15 cellular contexts compared by ENCODE assay signal in the genomic region with DNA sequence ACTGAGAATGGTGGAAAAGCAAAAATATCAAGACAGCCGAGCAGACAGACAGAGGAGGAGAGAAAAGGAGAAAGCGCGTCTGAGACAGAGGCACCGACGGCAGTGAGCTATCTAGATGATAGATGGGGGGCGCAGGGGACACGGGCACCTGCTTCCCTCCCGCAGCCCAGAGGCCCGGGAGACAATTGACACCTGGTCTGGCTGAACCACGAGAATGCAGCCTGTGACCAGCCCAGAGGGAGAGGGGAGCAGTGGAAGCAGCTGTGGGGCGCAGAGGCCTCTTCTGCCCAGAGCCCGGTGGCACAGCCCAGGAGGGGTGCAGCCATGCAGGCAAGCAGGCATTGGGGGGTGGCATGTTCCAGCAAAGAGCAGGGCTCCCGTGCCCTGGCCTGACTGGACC. TPM values are rescaled to one million over a fixed set of nuclear protein-coding genes. Genes with fewer than 3 reads are reported as not detected.
A peak's percentile ranks its signal among the peaks of the same experiment; 100 is the strongest.
DNase-seq lines count a peak whose midpoint lies in the region; ATAC-seq and TF ChIP-seq lines count a peak whose summit lies in the region.
"Had no signal": no experiment of that assay in that cellular context is flagged by ENCODE, and none has a peak within 500 bp of the region (broad histone marks: within the 10 kb centered on the region; RNA-seq: fewer than 3 reads in every experiment).

No MANE protein-coding gene starts in this region.

- H3K4me1 ChIP-seq in BLaER1, result peaks cover 100% of the 10 kb centered on the region

- peaks cover 47% of the 10 kb centered on the region for H3K27me3 Mint-ChIP-seq in nephron progenitor cell (ENCODE audit: low read depth, poor library complexity)
- H3K27me3 Mint-ChIP-seq in glutamatergic neuron (ENCODE audit: unreplicated experiment), result peaks cover 5% of the 10 kb centered on the region

- no peak overlapping the region for H3K27ac Mint-ChIP-seq in nephron progenitor cell
- no peak overlapping the region for H3K27ac Mint-ChIP-seq in glutamatergic neuron (ENCODE audit: unreplicated experiment)
- H3K27ac Mint-ChIP-seq: CD4-positive, CD25-positive, alpha-beta regulatory T cell had no signal

- H3K9me3 Mint-ChIP-seq in nephron progenitor cell (no peaks in the 10 kb centered on the region), glutamatergic neuron (ENCODE audit: unreplicated experiment) (peaks cover 7% of the 10 kb centered on the region)
- H3K9me3 Mint-ChIP-seq: CD4-positive, CD25-positive, alpha-beta regulatory T cell had no signal

- H3K36me3 Mint-ChIP-seq in nephron progenitor cell (ENCODE audit: low read depth) (no peaks in the 10 kb centered on the region), glutamatergic neuron (ENCODE audit: unreplicated experiment) (no peaks in the 10 kb centered on the region)
- H3K36me3 Mint-ChIP-seq: CD4-positive, CD25-positive, alpha-beta regulatory T cell had no signal

- H3K4me1 Mint-ChIP-seq in nephron progenitor cell (peaks cover 54% of the 10 kb centered on the region), glutamatergic neuron (ENCODE audit: low read depth, unreplicated experiment) (peaks cover 30% of the 10 kb centered on the region)

- peak; percentile 11 for DNase-seq in LHCN-M2 (ENCODE audit: low read depth)
- peak; percentile 32 for DNase-seq in nephron progenitor cell
- DNase-seq in NCI-H128 (lab: John Stamatoyannopoulos, UW; ENCODE audit: unreplicated experiment), result no peak
- DNase-seq in glutamatergic neuron, result no peak
- DNase-seq: CD4-positive, CD25-positive, alpha-beta regulatory T cell; NCI-H1436 treated with DMSO at 0.1 percent for 48 hours; NCI-H2081 had no signal

- no peaks in the 10 kb centered on the region for H3K36me3 ChIP-seq in BLaER1

- no peaks in the 10 kb centered on the region for H3K9me3 ChIP-seq in BLaER1

- peak overlapping the region; percentile 29; the same call in 1 of the 2 replicates for H3K4me3 ChIP-seq in BLaER1
- H3K4me3 ChIP-seq: PC-9, SK-N-MC had no signal

- H3K27ac ChIP-seq in BLaER1, result peak overlapping the region; percentile 72
- H3K27ac ChIP-seq in cingulate gyrus (ENCODE audit: low read depth, low read length), result peak overlapping the region; percentile 19
- H3K27ac ChIP-seq: PC-9, SK-N-MC had no signal

- H3K4me2 ChIP-seq in BLaER1, result peak overlapping the region; percentile 100
- H3K4me2 ChIP-seq: PC-9 had no signal

- H3K4me3 Mint-ChIP-seq in nephron progenitor cell (no peak overlapping the region), glutamatergic neuron (ENCODE audit: unreplicated experiment) (no peak overlapping the region)
- H3K4me3 Mint-ChIP-seq: CD4-positive, CD25-positive, alpha-beta regulatory T cell had no signal

- peaks cover 2% of the 10 kb centered on the region; the same call in 1 of the 2 replicates for H3K27me3 ChIP-seq in BLaER1

- TF ChIP-seq CTCF in nephron progenitor cell (IDR thresholded peaks at IDR 0.05) (no peak), glutamatergic neuron (IDR thresholded peaks at IDR 0.05; ENCODE audit: partially characterized antibody, unreplicated experiment) (no peak)

- H3K9ac ChIP-seq in BLaER1, result peak overlapping the region; percentile 57

- ATAC-seq in HG03571 (IDR thresholded peaks at IDR 0.05; ENCODE audit: unreplicated experiment), result no peak
- ATAC-seq: HepG2, Right ventricle myocardium inferior had no signal

- H4K20me1 ChIP-seq in BLaER1, result no peaks in the 10 kb centered on the region; the same call in 1 of the 2 replicates

RNA-seq across cellular contexts. Expression of gene ELFN2, which starts 48.2 kb away (rescaled TPM):
- total RNA-seq in LHCN-M2 (2014; rRNA removed), result 0.17 and 0.32 TPM in 2 replicates
- 0.53 TPM for polyA plus RNA-seq in LHCN-M2 (2012)
- total RNA-seq in glutamatergic neuron (ENCODE audit: unreplicated experiment), result 7.3 TPM
- total RNA-seq: A673, HepG2 had no signal
- polyA plus RNA-seq: CD4-positive, CD25-positive, alpha-beta regulatory T cell had no signal

Comparison
In these comparisons a context has a peak if more than half of its experiments do, and no peak if none do; other contexts are left out.
1. DNase-seq: peak in LHCN-M2 (single experiment) and nephron progenitor cell (single experiment); none in NCI-H128 (single experiment) and glutamatergic neuron (single experiment).